In the genomic region with DNA sequence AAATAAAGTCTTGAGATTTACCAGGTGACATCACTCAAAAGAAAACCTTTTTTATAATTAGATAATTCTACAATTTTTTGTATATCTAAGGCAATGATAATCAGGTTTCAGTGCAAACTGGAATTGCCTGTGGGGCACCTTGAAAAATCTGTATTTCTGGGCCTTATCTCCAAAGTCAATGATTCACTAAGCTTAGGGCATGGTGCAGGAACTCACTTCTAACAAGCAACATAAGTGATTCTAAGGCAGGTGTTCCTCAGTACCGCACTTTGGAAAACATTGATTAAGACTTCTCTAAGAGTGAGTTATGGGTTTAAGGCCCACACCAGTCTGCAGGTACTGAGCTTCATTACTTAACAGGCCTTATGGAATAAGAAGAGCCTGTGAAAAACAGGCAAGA, we compare ENCODE assay signal across 39 cellular contexts.
"Had no signal": no experiment of that assay in that cellular context is flagged by ENCODE, and none has a peak within 500 bp of the region (broad histone marks: within the 10 kb centered on the region; RNA-seq: fewer than 3 reads in every experiment).

No MANE protein-coding gene starts in this region.

- H3K4me1 Mint-ChIP-seq: activated B cell treated with CpG ODN at 0.5 μM for 24 hours; activated CD4-positive, alpha-beta memory T cell treated with anti-CD3 and anti-CD28 coated beads, Interleukin-2, amount 10 ng/mL, durations not matched to agents 7 days and 5 days; activated CD8-positive, alpha-beta memory T cell treated with anti-CD3 and anti-CD28 coated beads, Interleukin-2, amount 10 ng/mL, durations not matched to agents 7 days and 5 days; activated naive CD8-positive, alpha-beta T cell treated with anti-CD3 and anti-CD28 coated beads for 36 hours; activated T-helper 17 cell treated with anti-CD3 and anti-CD28 coated beads, Interleukin-2, amount 50 U/mL, for 72 hours had no signal

- H3K9me3 ChIP-seq: breast epithelium, Peyer's patch had no signal

- H3K27ac ChIP-seq: breast epithelium, KMS-11, Peyer's patch, RWPE1, VCaP had no signal

- H3K4me3 ChIP-seq: breast epithelium, Peyer's patch had no signal

- DNase-seq: activated B cell treated with CpG ODN at 0.5 μM for 24 hours; activated CD4-positive, alpha-beta memory T cell treated with anti-CD3 and anti-CD28 coated beads, Interleukin-2, amount 10 ng/mL, durations not matched to agents 7 days and 5 days; activated CD4-positive, alpha-beta T cell treated with anti-CD3 and anti-CD28 coated beads for 48 hours; activated CD4-positive, CD25-positive, alpha-beta regulatory T cell treated with anti-CD3 and anti-CD28 coated beads, Interleukin-2, amount 50 U/mL, for 72 hours; activated CD8-positive, alpha-beta memory T cell treated with anti-CD3 and anti-CD28 coated beads for 24 hours; activated CD8-positive, alpha-beta memory T cell treated with anti-CD3 and anti-CD28 coated beads, Interleukin-2, amount 10 ng/mL, durations not matched to agents 7 days and 5 days; activated CD8-positive, alpha-beta memory T cell treated with anti-CD3 and anti-CD28 coated beads, Interleukin-2, amount 50 U/mL, for 48 hours; activated effector memory CD4-positive, alpha-beta T cell treated with anti-CD3 and anti-CD28 coated beads, Interleukin-2, amount 50 U/mL, for 16 hours; activated naive CD4-positive, alpha-beta T cell; activated naive CD4-positive, alpha-beta T cell treated with anti-CD3 and anti-CD28 coated beads, Interleukin-2, amount 50 U/mL, for 16 hours; activated naive CD8-positive, alpha-beta T cell treated with anti-CD3 and anti-CD28 coated beads for 36 hours; activated T-cell treated with anti-CD3 and anti-CD28 coated beads, Interleukin-2, amount 50 U/mL, for 72 hours; amniotic stem cell; aorta; MM.1S; NCI-H1092 treated with DMSO at 0.1 percent for 48 hours; NCI-H1417; NCI-H146; NCI-H187; NCI-H2029 treated with DMSO at 0.1 percent for 48 hours; NCI-H2107; NCI-H2171; NCI-H510A; NCI-H526; NCI-H748 treated with DMSO at 0.1 percent for 48 hours; NK-92 treated with Interleukin-12 subunit alpha and Interleukin-12 subunit beta, amount 100 ng/mL, for 24 hours; PC-3; Peyer's patch; SIG-M5; SW 1271; T-helper 1 cell; T-helper 2 cell; T-helper 9 cell had no signal

- H3K9ac ChIP-seq: KMS-11 had no signal

- H3K36me3 ChIP-seq: breast epithelium, Peyer's patch had no signal

- H3K27me3 ChIP-seq: breast epithelium, Peyer's patch had no signal

- H3K4me2 ChIP-seq: KMS-11 had no signal

- H3K4me3 Mint-ChIP-seq: activated B cell treated with CpG ODN at 0.5 μM for 24 hours; activated CD4-positive, alpha-beta memory T cell treated with anti-CD3 and anti-CD28 coated beads, Interleukin-2, amount 10 ng/mL, durations not matched to agents 7 days and 5 days; activated CD8-positive, alpha-beta memory T cell treated with anti-CD3 and anti-CD28 coated beads, Interleukin-2, amount 10 ng/mL, durations not matched to agents 7 days and 5 days; activated naive CD8-positive, alpha-beta T cell treated with anti-CD3 and anti-CD28 coated beads for 36 hours; activated T-cell treated with anti-CD3 and anti-CD28 coated beads, Interleukin-2, amount 50 U/mL, for 72 hours; activated T-helper 17 cell treated with anti-CD3 and anti-CD28 coated beads, Interleukin-2, amount 50 U/mL, for 72 hours had no signal

- H3K36me3 Mint-ChIP-seq: activated CD8-positive, alpha-beta memory T cell treated with anti-CD3 and anti-CD28 coated beads, Interleukin-2, amount 10 ng/mL, durations not matched to agents 7 days and 5 days; activated naive CD8-positive, alpha-beta T cell treated with anti-CD3 and anti-CD28 coated beads for 36 hours had no signal

- H3K27ac Mint-ChIP-seq: activated B cell treated with CpG ODN at 0.5 μM for 24 hours; activated CD4-positive, alpha-beta memory T cell treated with anti-CD3 and anti-CD28 coated beads, Interleukin-2, amount 10 ng/mL, durations not matched to agents 7 days and 5 days; activated CD8-positive, alpha-beta memory T cell treated with anti-CD3 and anti-CD28 coated beads, Interleukin-2, amount 10 ng/mL, durations not matched to agents 7 days and 5 days; activated naive CD8-positive, alpha-beta T cell treated with anti-CD3 and anti-CD28 coated beads for 36 hours; activated T-cell treated with anti-CD3 and anti-CD28 coated beads, Interleukin-2, amount 50 U/mL, for 72 hours; activated T-helper 17 cell treated with anti-CD3 and anti-CD28 coated beads, Interleukin-2, amount 50 U/mL, for 72 hours had no signal

- H3K9me3 Mint-ChIP-seq: activated B cell treated with CpG ODN at 0.5 μM for 24 hours; activated CD4-positive, alpha-beta memory T cell treated with anti-CD3 and anti-CD28 coated beads, Interleukin-2, amount 10 ng/mL, durations not matched to agents 7 days and 5 days; activated naive CD8-positive, alpha-beta T cell treated with anti-CD3 and anti-CD28 coated beads for 36 hours; activated T-cell treated with anti-CD3 and anti-CD28 coated beads, Interleukin-2, amount 50 U/mL, for 72 hours; activated T-helper 17 cell treated with anti-CD3 and anti-CD28 coated beads, Interleukin-2, amount 50 U/mL, for 72 hours had no signal

- ATAC-seq: activated CD8-positive, alpha-beta memory T cell treated with anti-CD3 and anti-CD28 coated beads, Interleukin-2, amount 10 ng/mL, durations not matched to agents 7 days and 5 days; activated T-cell treated with anti-CD3 and anti-CD28 coated beads, Interleukin-2, amount 50 U/mL, for 72 hours; activated T-helper 17 cell treated with anti-CD3 and anti-CD28 coated beads, Interleukin-2, amount 50 U/mL, for 72 hours; PC-3; Right ventricle myocardium inferior had no signal

- H3K4me1 ChIP-seq: breast epithelium, Peyer's patch had no signal
